Comparison of ENCODE assay signal across 15 cellular contexts in genomic region chrX:16993791-16994318, GRCh38. TPM values are rescaled to one million over a fixed set of nuclear protein-coding genes. Genes with fewer than 3 reads are reported as not detected.
DNase-seq lines count a peak whose midpoint lies in the region; ATAC-seq and TF ChIP-seq lines count a peak whose summit lies in the region.
"Had no signal": no experiment of that assay in that cellular context is flagged by ENCODE, and none has a peak within 500 bp of the region (broad histone marks: within the 10 kb centered on the region; RNA-seq: fewer than 3 reads in every experiment).

No MANE protein-coding gene starts in this region.

- H3K4me1 Mint-ChIP-seq in GM23338: no peaks in the 10 kb centered on the region
- H3K4me1 Mint-ChIP-seq in WTC11: no peaks in the 10 kb centered on the region
- H3K4me1 Mint-ChIP-seq: IgD-negative memory B cell had no signal

- no peaks in the 10 kb centered on the region for H3K9me2 ChIP-seq in GM23338 (ENCODE audit: insufficient read depth)

- H3K36me3 ChIP-seq in GM23338 (ENCODE audit: insufficient read depth): no peaks in the 10 kb centered on the region
- H3K36me3 ChIP-seq: uterus had no signal

- no peaks in the 10 kb centered on the region for H4K20me1 ChIP-seq in GM23338 (replicated peaks; ENCODE audit: insufficient read depth)

- H3K4me3 Mint-ChIP-seq in GM23338: no peak overlapping the region
- no peak overlapping the region for H3K4me3 Mint-ChIP-seq in WTC11
- H3K4me3 Mint-ChIP-seq: IgD-negative memory B cell had no signal

- H3K36me3 Mint-ChIP-seq in GM23338 (ENCODE audit: low read depth) (no peaks in the 10 kb centered on the region), WTC11 (no peaks in the 10 kb centered on the region)

- peaks cover 2% of the 10 kb centered on the region for H3K27me3 Mint-ChIP-seq in GM23338 (ENCODE audit: insufficient read depth, low read depth, poor library complexity)
- H3K27me3 Mint-ChIP-seq in WTC11 (ENCODE audit: low read depth): no peaks in the 10 kb centered on the region

- no peaks in the 10 kb centered on the region for H3K9me3 ChIP-seq in AG04450 (ENCODE audit: control insufficient read depth, insufficient read depth, low read length)
- H3K9me3 ChIP-seq: uterus had no signal

- H3K27me3 ChIP-seq in AG04450 (ENCODE audit: control insufficient read depth, insufficient read depth, low read length) (no peaks in the 10 kb centered on the region), GM23338 (ENCODE audit: insufficient read depth) (no peaks in the 10 kb centered on the region), foreskin keratinocyte (no peaks in the 10 kb centered on the region)
- H3K27me3 ChIP-seq: uterus had no signal

- 0 out of 3 replicates have a peak, but pooled peaks have one; percentile 43 for ATAC-seq in GM23338
- peak; percentile 36; the same call in 1 of the 2 replicates for ATAC-seq in WTC11
- ATAC-seq in foreskin keratinocyte: no peak

- H3K4me1 ChIP-seq in GM23338 (ENCODE audit: insufficient read depth) (no peaks in the 10 kb centered on the region), foreskin keratinocyte (no peaks in the 10 kb centered on the region)
- H3K4me1 ChIP-seq: uterus had no signal

- H3K4me2 ChIP-seq in GM23338: no peak overlapping the region

- H3K79me2 ChIP-seq in GM23338 (replicated peaks; ENCODE audit: insufficient read depth): no peaks in the 10 kb centered on the region

- H3K27ac Mint-ChIP-seq in GM23338: no peak overlapping the region
- no peak overlapping the region for H3K27ac Mint-ChIP-seq in WTC11
- H3K27ac Mint-ChIP-seq: IgD-negative memory B cell had no signal

- POLR2A ChIA-PET in AG04450 (lab: Yijun Ruan, JAX): no interaction called here
- POLR2A ChIA-PET in WTC11 (lab: Charles Lee): no interaction called here

- no peaks in the 10 kb centered on the region for H3F3A ChIP-seq in GM23338 (replicated peaks; ENCODE audit: low read depth)

- no peak overlapping the region for H2AFZ ChIP-seq in GM23338

- DNase-seq in AG04450 (ENCODE audit: low read depth, low spot score) (no peak), GM23338 (ENCODE audit: low spot score) (peak; percentile 17), WTC11 (ENCODE audit: low spot score) (no peak), foreskin keratinocyte (no peak), DMS53 treated with DMSO at 0.1 percent for 48 hours (lab: John Stamatoyannopoulos, UW; ENCODE audit: unreplicated experiment) (no peak), cerebellum (ENCODE audit: low spot score) (no peak), NCI-H510A treated with DMSO at 0.1 percent for 48 hours (lab: John Stamatoyannopoulos, UW) (no peak)
- DNase-seq in stimulated activated CD4-positive, alpha-beta T cell treated with anti-CD3 and anti-CD28 coated beads, Interleukin-15, amount 100 ng/mL, for 24 hours: no peak
- DNase-seq: activated CD8-positive, alpha-beta memory T cell treated with anti-CD3 and anti-CD28 coated beads for 24 hours; NCI-H146; NCI-H526 treated with DMSO at 0.1 percent for 48 hours; SHP77; stimulated activated CD4-positive, alpha-beta T cell treated with anti-CD3 and anti-CD28 coated beads, Interleukin-1b, Interleukin-23, amount 100 ng/mL, for 48 hours; uterus had no signal

- H3K4me3 ChIP-seq in AG04450 (ENCODE audit: low read depth, low read length) (no peak overlapping the region), GM23338 (no peak overlapping the region)
- H3K4me3 ChIP-seq: uterus had no signal

- TF ChIP-seq CTCF in AG04450 (IDR thresholded peaks at IDR 0.05; ENCODE audit: low read depth, low read length): 0 out of 2 replicates have a peak, but pooled peaks have one; percentile 4
- TF ChIP-seq CTCF in GM23338 (conservative IDR thresholded peaks at IDR 0.05; ENCODE audit: low read depth in 2 of 2): peak; percentile 34 to 55; a peak in 3 of 4 replicates
- no peak for TF ChIP-seq CTCF in WTC11 (IDR thresholded peaks at IDR 0.05)
- TF ChIP-seq CTCF in foreskin keratinocyte (conservative IDR thresholded peaks at IDR 0.05): peak; percentile 29

- H3K9me3 Mint-ChIP-seq in GM23338 (no peaks in the 10 kb centered on the region), WTC11 (no peaks in the 10 kb centered on the region)
- H3K9me3 Mint-ChIP-seq: IgD-negative memory B cell had no signal

- H3K27ac ChIP-seq in AG04450 (ENCODE audit: low read depth, low read length): no peak overlapping the region
- H3K27ac ChIP-seq in GM23338 (ENCODE audit: low read depth): no peak overlapping the region
- no peak overlapping the region for H3K27ac ChIP-seq in foreskin keratinocyte
- H3K27ac ChIP-seq: uterus had no signal

- CTCF ChIA-PET in AG04450 (lab: Charles Lee) (interaction anchor here (0.6 to 1.6 kb wide), 4 partner anchors 26 to 148 kb away, joined by 3 to 5 read pairs (median 3); no protein-coding TSS in a partner anchor), WTC11 (lab: Charles Lee) (interaction anchor here (0.5 to 2.6 kb wide), 20 partner anchors 9 to 113 kb away, joined by 3 to 11 read pairs (median 4); partner anchors contain the start of gene REPS2)

TF ChIP-seq in WTC11, 78 proteins besides CTCF, POLR2A, EP300 and RAD21:
- TF ChIP-seq ZNF512 (CRISPR knock-in tag; IDR thresholded peaks at IDR 0.05; ENCODE audit: borderline replicate concordance) (no peak), ZNF219 (CRISPR knock-in tag; IDR thresholded peaks at IDR 0.05; ENCODE audit: borderline replicate concordance) (no peak), GABPB1 (CRISPR knock-in tag; IDR thresholded peaks at IDR 0.05) (no peak), ZNF416 (CRISPR knock-in tag; IDR thresholded peaks at IDR 0.05) (no peak), CREB1 (CRISPR knock-in tag; IDR thresholded peaks at IDR 0.05) (no peak), E2F1 (CRISPR knock-in tag; IDR thresholded peaks at IDR 0.05) (no peak), ZNF232 (CRISPR knock-in tag; IDR thresholded peaks at IDR 0.05) (no peak), ZMAT4 (CRISPR knock-in tag; IDR thresholded peaks at IDR 0.05) (no peak)

RNA-seq across cellular contexts. Expression of gene REPS2, which starts 47.4 kb away (rescaled TPM):
- polyA plus RNA-seq in AG04450 (2011; rRNA removed) (0.15 and 0.17 TPM in 2 replicates), GM23338 (2016; fragmentation: Nextera tagmentation; extraction: Ambion mirVana) (1.2 and 2.2 TPM in 2 replicates), foreskin keratinocyte (1.4 and 2.7 TPM in 2 replicates)
- polyA minus RNA-seq in AG04450 (2011; rRNA and poly(A)+ RNA removed): 0.23 and 1.4 TPM in 2 replicates
- 2.6 and 4.4 TPM in 2 replicates for total RNA-seq in GM23338 (2014; rRNA removed; shearing (Covaris generic))
- total RNA-seq in WTC11 (2021) (2.2 to 4.3 TPM (median 3.5 TPM) in 3 replicates), foreskin keratinocyte (2.0 and 4.2 TPM in 2 replicates), cerebellum (16.2 TPM)
